ENCODE assay signal across 11 cellular contexts in the genomic region with DNA sequence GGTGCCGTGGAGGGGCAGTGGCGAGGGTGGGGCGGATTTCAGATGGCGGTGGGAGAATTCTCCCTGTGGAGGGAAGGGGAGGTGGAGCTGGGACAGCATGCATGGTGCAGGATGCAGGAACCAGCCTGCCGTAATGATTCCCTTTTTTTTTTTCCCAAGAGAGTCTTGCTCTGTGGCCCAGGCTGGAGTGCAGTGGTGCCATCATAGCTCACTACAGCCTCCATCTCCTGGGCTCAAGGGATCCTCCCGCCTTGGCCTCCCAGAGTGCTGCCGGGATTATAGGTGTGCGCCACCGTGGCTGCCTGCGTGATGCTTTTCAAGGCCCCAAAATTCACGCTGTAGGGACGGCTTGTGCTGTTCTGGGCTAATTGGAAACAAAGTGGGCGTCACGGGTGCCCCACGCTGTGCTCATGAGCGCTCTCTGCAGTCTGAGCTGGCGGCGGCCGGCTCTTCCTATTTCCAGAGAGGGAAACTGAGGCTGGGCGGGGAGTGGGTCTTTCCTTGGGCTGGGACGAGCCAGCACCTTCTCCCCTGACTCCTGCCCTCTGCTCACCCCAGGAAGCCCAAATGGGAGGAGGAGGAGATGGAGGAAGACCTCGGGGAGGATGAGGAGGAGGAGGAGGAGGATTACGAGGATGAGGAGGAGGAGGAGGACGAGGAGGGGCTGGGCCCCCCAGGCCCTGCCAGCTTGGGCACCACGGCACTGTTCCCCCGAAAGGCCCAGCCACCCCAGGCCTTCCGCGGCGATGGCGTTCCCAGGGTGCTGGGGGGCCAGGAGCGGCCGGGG.
DNase-seq lines count a peak whose midpoint lies in the region; ATAC-seq and TF ChIP-seq lines count a peak whose summit lies in the region.
"Had no signal": no experiment of that assay in that cellular context is flagged by ENCODE, and none has a peak within 500 bp of the region (broad histone marks: within the 10 kb centered on the region; RNA-seq: fewer than 3 reads in every experiment).

No MANE protein-coding gene starts in this region.

- peak overlapping the region; percentile 96 for H3K4me2 ChIP-seq in BLaER1

- peaks cover 90% of the 10 kb centered on the region for H4K20me1 ChIP-seq in BLaER1

- H3K27me3 ChIP-seq in BLaER1 (no peaks in the 10 kb centered on the region), neutrophil (no peaks in the 10 kb centered on the region)
- H3K27me3 ChIP-seq in effector memory CD4-positive, alpha-beta T cell (replicated peaks; ENCODE audit: control insufficient read depth, insufficient read depth, low read length, poor library complexity, severe bottlenecking) = no peaks in the 10 kb centered on the region

- peaks cover 1% of the 10 kb centered on the region; the same call in 1 of the 2 replicates for H3K9me3 ChIP-seq in BLaER1
- H3K9me3 ChIP-seq in effector memory CD4-positive, alpha-beta T cell (ENCODE audit: control insufficient read depth, low read length) = no peaks in the 10 kb centered on the region
- no peaks in the 10 kb centered on the region for H3K9me3 ChIP-seq in neutrophil

- TF ChIP-seq CTCF in HFF-Myc (IDR thresholded peaks at IDR 0.05; ENCODE audit: low read depth, low read length, missing control alignments) (no peak), neutrophil (IDR thresholded peaks at IDR 0.05) (no peak)

- peak overlapping the region; percentile 63 for H3K27ac ChIP-seq in BLaER1
- no peak overlapping the region for H3K27ac ChIP-seq in effector memory CD4-positive, alpha-beta T cell (ENCODE audit: insufficient read depth, low read length, poor library complexity, severe bottlenecking)
- peak overlapping the region; percentile 82 for H3K27ac ChIP-seq in neutrophil
- H3K27ac ChIP-seq: epithelial cell of prostate had no signal

- peaks cover 63% of the 10 kb centered on the region for H3K36me3 ChIP-seq in BLaER1
- H3K36me3 ChIP-seq in effector memory CD4-positive, alpha-beta T cell (ENCODE audit: control insufficient read depth, insufficient read depth, low read length) = no peaks in the 10 kb centered on the region
- H3K36me3 ChIP-seq in neutrophil = peaks cover 67% of the 10 kb centered on the region

- H3K4me1 ChIP-seq in BLaER1 = peaks cover 54% of the 10 kb centered on the region
- H3K4me1 ChIP-seq in effector memory CD4-positive, alpha-beta T cell (ENCODE audit: control insufficient read depth, insufficient read depth, low read length, poor library complexity, severe bottlenecking) = peaks cover 19% of the 10 kb centered on the region
- H3K4me1 ChIP-seq in neutrophil (ENCODE audit: control insufficient read depth in 1 of 2, insufficient read depth in 1 of 2, low read depth in 1 of 2, low read length in 1 of 2) = peaks cover 68 to 88% of the 10 kb centered on the region in 2 experiments

- H3K4me3 ChIP-seq in BLaER1 (peak overlapping the region; percentile 48; the same call in 1 of the 2 replicates), HFF-Myc (replicated peaks; ENCODE audit: low read depth, low read length) (peak overlapping the region; percentile 38), neutrophil (ENCODE audit: low read depth in 1 of 2, low read length in 1 of 2) (peak overlapping the region; percentile 52 to 60)
- peak overlapping the region; percentile 24 for H3K4me3 ChIP-seq in effector memory CD4-positive, alpha-beta T cell (ENCODE audit: insufficient read depth, low read depth, low read length, poor library complexity, severe bottlenecking)

- ATAC-seq in HG03280 (IDR thresholded peaks at IDR 0.05; ENCODE audit: unreplicated experiment) = no peak
- ATAC-seq in HG03025 (IDR thresholded peaks at IDR 0.05; ENCODE audit: low FRiP score, unreplicated experiment) = no peak
- no peak for ATAC-seq in HG03354 (IDR thresholded peaks at IDR 0.05; ENCODE audit: poor library complexity, severe bottlenecking, unreplicated experiment)

- DNase-seq in HFF-Myc (ENCODE audit: extremely low read depth, low read depth) (no peak), NCI-H526 treated with DMSO at 0.1 percent for 48 hours (lab: John Stamatoyannopoulos, UW) (no peak)
- no peak for DNase-seq in effector memory CD4-positive, alpha-beta T cell
- DNase-seq: Karpas-422; stimulated activated CD4-positive, alpha-beta T cell treated with anti-CD3 and anti-CD28 coated beads, Interleukin-12 subunit alpha, Interleukin-12 subunit beta, amount 100 ng/mL, for 4 hours had no signal

- peak overlapping the region; percentile 34; the same call in 1 of the 2 replicates for H3K9ac ChIP-seq in BLaER1
